7 cellular contexts compared by ENCODE assay signal in genomic region chr7:2508327-2509231, GRCh38. TPM values are rescaled to one million over a fixed set of nuclear protein-coding genes. Genes with fewer than 3 reads are reported as not detected.
A peak's percentile ranks its signal among the peaks of the same experiment; 100 is the strongest.
DNase-seq lines count a peak whose midpoint lies in the region; FAIRE-seq and TF ChIP-seq lines count a peak whose summit lies in the region.

No MANE protein-coding gene starts in this region.

- no CpG with 5 or more reads among the region's 43 CpGs for WGBS in trophoblast cell (ENCODE audit: extremely low coverage, insufficient coverage, insufficient read length)

- FAIRE-seq in GM19239 (lab: Jason Lieb, UNC) (peak; percentile 93), frontal cortex (lab: Jason Lieb, UNC) (no peak)

- no peak overlapping the region for H3K27ac ChIP-seq in MM.1S (ENCODE audit: low read length)
- peak overlapping the region; percentile 62 for H3K27ac ChIP-seq in neural progenitor cell
- no peak overlapping the region for H3K27ac ChIP-seq in trophoblast cell (ENCODE audit: low read depth, low read length)

- peak overlapping the region; percentile 87 for H3K27ac Mint-ChIP-seq in neural progenitor cell

- no peak overlapping the region for H3K18ac ChIP-seq in trophoblast cell (ENCODE audit: low read length)

- H4K20me1 ChIP-seq in MM.1S (ENCODE audit: insufficient read depth, low read length) (no peaks in the 10 kb centered on the region), neural progenitor cell (ENCODE audit: low read depth) (no peaks in the 10 kb centered on the region)

- H3K9ac ChIP-seq in MM.1S (ENCODE audit: low read length) (no peak overlapping the region), neural progenitor cell (no peak overlapping the region), trophoblast cell (ENCODE audit: low read length) (no peak overlapping the region)

- H2BK12ac ChIP-seq in trophoblast cell (ENCODE audit: low read length), result no peak overlapping the region

- no peaks in the 10 kb centered on the region for H3K79me1 ChIP-seq in trophoblast cell (ENCODE audit: low read length)

- H3K9me2 ChIP-seq in MM.1S (replicated peaks; ENCODE audit: insufficient read depth, low read length), result no peaks in the 10 kb centered on the region

- H3F3A ChIP-seq in MM.1S (ENCODE audit: insufficient read depth, low read length) (peaks cover 5% of the 10 kb centered on the region; the same call in 1 of the 2 replicates), neural progenitor cell (ENCODE audit: low read depth) (peaks cover 25% of the 10 kb centered on the region)

- peak overlapping the region; percentile 64 for H3K4me2 ChIP-seq in MM.1S (ENCODE audit: low read depth, low read length)
- peak overlapping the region; percentile 64 for H3K4me2 ChIP-seq in neural progenitor cell
- H3K4me2 ChIP-seq in trophoblast cell (ENCODE audit: low read length), result no peak overlapping the region

- H3K36me3 Mint-ChIP-seq in neural progenitor cell, result no peaks in the 10 kb centered on the region

- H2AK5ac ChIP-seq in trophoblast cell (ENCODE audit: low read length), result no peak overlapping the region

- H3K9me3 Mint-ChIP-seq in neural progenitor cell, result no peaks in the 10 kb centered on the region

- H2AFZ ChIP-seq in MM.1S (ENCODE audit: low read length) (0 out of 2 replicates have a peak overlapping the region, but pooled peaks have one; percentile 42), neural progenitor cell (replicated peaks) (no peak overlapping the region), trophoblast cell (ENCODE audit: insufficient read depth, low read length, poor library complexity) (no peak overlapping the region)

- H2BK5ac ChIP-seq in trophoblast cell (ENCODE audit: low read depth, low read length, poor library complexity), result no peak overlapping the region

- peak overlapping the region; percentile 19; the same call in 1 of the 2 replicates for H3K4me3 ChIP-seq in MM.1S (ENCODE audit: low read length)
- H3K4me3 ChIP-seq in neural progenitor cell, result no peak overlapping the region
- H3K4me3 ChIP-seq in trophoblast cell (ENCODE audit: low read depth, low read length), result no peak overlapping the region

- no peak overlapping the region for H4K91ac ChIP-seq in trophoblast cell (ENCODE audit: low read depth, low read length)

- H3K79me2 ChIP-seq in MM.1S (ENCODE audit: low read length), result no peaks in the 10 kb centered on the region
- H3K79me2 ChIP-seq in neural progenitor cell (ENCODE audit: low read depth), result no peaks in the 10 kb centered on the region
- H3K79me2 ChIP-seq in trophoblast cell (ENCODE audit: control insufficient read depth, insufficient read depth, low read length, poor library complexity), result no peaks in the 10 kb centered on the region

- peaks cover 46% of the 10 kb centered on the region for H3K27me3 ChIP-seq in MM.1S (replicated peaks; ENCODE audit: insufficient read depth, low read length)
- no peaks in the 10 kb centered on the region for H3K27me3 ChIP-seq in neural progenitor cell
- H3K27me3 ChIP-seq in trophoblast cell (ENCODE audit: insufficient read depth, low read length), result no peaks in the 10 kb centered on the region

- no peak overlapping the region for H2BK120ac ChIP-seq in trophoblast cell (ENCODE audit: insufficient read depth, low read length, poor library complexity)

- no peak overlapping the region for H3K23ac ChIP-seq in trophoblast cell (ENCODE audit: low read length)

- peak overlapping the region; percentile 35 for H3K4me3 Mint-ChIP-seq in neural progenitor cell

- H3K4ac ChIP-seq in trophoblast cell (ENCODE audit: low read depth, low read length), result no peak overlapping the region

- DNase-seq in GM19239 (ENCODE audit: insufficient read length, low spot score) (peak; percentile 77), MM.1S (peak; percentile 65), dedifferentiated amniotic fluid mesenchymal stem cell (ENCODE audit: extremely low spot score) (peak; percentile 44), neural progenitor cell (ENCODE audit: low spot score) (peak; percentile 48), frontal cortex (ENCODE audit: low spot score in 2 of 2) (no peak), trophoblast cell (no peak)
- DNase-seq in activated CD4-positive, CD25-positive, alpha-beta regulatory T cell treated with anti-CD3 and anti-CD28 coated beads, Interleukin-2, amount 50 U/mL, for 16 hours (ENCODE audit: low read depth, low spot score), result peak; percentile 57

- peaks cover 14% of the 10 kb centered on the region for H3K27me3 Mint-ChIP-seq in neural progenitor cell (ENCODE audit: insufficient read depth, low read depth)

- no peak overlapping the region for H4K8ac ChIP-seq in trophoblast cell (ENCODE audit: low read depth, low read length)

- TF ChIP-seq CTCF in MM.1S (IDR thresholded peaks at IDR 0.05; ENCODE audit: low read length) (no peak), neural progenitor cell (IDR thresholded peaks at IDR 0.05) (no peak)

- no peaks in the 10 kb centered on the region for H3K36me3 ChIP-seq in MM.1S (replicated peaks; ENCODE audit: insufficient read depth, low read length)
- H3K36me3 ChIP-seq in neural progenitor cell, result no peaks in the 10 kb centered on the region
- no peaks in the 10 kb centered on the region for H3K36me3 ChIP-seq in trophoblast cell (ENCODE audit: control insufficient read depth in 1 of 2, insufficient read depth in 2 of 2, low read length in 2 of 2)

- H3K4me1 Mint-ChIP-seq in neural progenitor cell, result peaks cover 51% of the 10 kb centered on the region

- no peak overlapping the region for H4K12ac ChIP-seq in trophoblast cell (ENCODE audit: low read depth, low read length)

- H3K14ac ChIP-seq in trophoblast cell (ENCODE audit: low read length), result no peak overlapping the region

- H3K9me3 ChIP-seq in MM.1S (replicated peaks; ENCODE audit: insufficient read depth, low read length) (no peaks in the 10 kb centered on the region), neural progenitor cell (ENCODE audit: low read depth) (no peaks in the 10 kb centered on the region), trophoblast cell (ENCODE audit: insufficient read depth, low read depth, low read length) (no peaks in the 10 kb centered on the region)

- H3K4me1 ChIP-seq in MM.1S (ENCODE audit: low read length) (peaks cover 24% of the 10 kb centered on the region), neural progenitor cell (peaks cover 41% of the 10 kb centered on the region), trophoblast cell (ENCODE audit: control insufficient read depth in 1 of 2, insufficient read depth in 2 of 2, low read length in 2 of 2) (peaks cover 2 to 9% of the 10 kb centered on the region in 2 experiments)

RNA-seq across cellular contexts. Expression of gene LFNG, which starts 11.0 kb away (rescaled TPM):
- total RNA-seq in neural progenitor cell (ENCODE audit: low replicate concordance), result 58.0 and 177 TPM in 2 replicates
- total RNA-seq in frontal cortex, result 9.4 TPM
- polyA plus RNA-seq in trophoblast cell (2013), result 4.9 and 5.3 TPM in 2 replicates

RNA-seq across cellular contexts. Expression of gene GRIFIN, which starts 32.4 kb away (rescaled TPM):
- total RNA-seq in neural progenitor cell (ENCODE audit: low replicate concordance), result not detected in 2 replicates
- not detected for total RNA-seq in frontal cortex
- not detected in 2 replicates for polyA plus RNA-seq in trophoblast cell (2013)

RNA-seq across cellular contexts. Expression of gene BRAT1, which starts 46.7 kb away (rescaled TPM):
- 9.3 and 52.2 TPM in 2 replicates for total RNA-seq in neural progenitor cell (ENCODE audit: low replicate concordance)
- total RNA-seq in frontal cortex, result 16.7 TPM
- 15.5 and 16.6 TPM in 2 replicates for polyA plus RNA-seq in trophoblast cell (2013)

RNA-seq across cellular contexts. Expression of gene IQCE, which starts 50.2 kb away (rescaled TPM):
- total RNA-seq in neural progenitor cell (ENCODE audit: low replicate concordance) (4.6 and 10.1 TPM in 2 replicates), frontal cortex (17.9 TPM)
- 6.3 and 6.5 TPM in 2 replicates for polyA plus RNA-seq in trophoblast cell (2013)

Comparison
In these comparisons a context has a peak if more than half of its experiments do, and no peak if none do; other contexts are left out.
1. DNase-seq: peak in GM19239 (single experiment), MM.1S (single experiment), activated CD4-positive, CD25-positive, alpha-beta regulatory T cell treated with anti-CD3 and anti-CD28 coated beads, Interleukin-2, amount 50 U/mL, for 16 hours (single experiment), dedifferentiated amniotic fluid mesenchymal stem cell (single experiment) and neural progenitor cell (single experiment); none in frontal cortex (0 of 2) and trophoblast cell (0 of 2).